1 cellular context compared by ENCODE assay signal in genomic region chr2:154855113-154855512, GRCh38.
TF ChIP-seq lines count a peak whose summit lies in the region.

No MANE protein-coding gene starts in this region.

TF ChIP-seq in HepG2, 621 proteins besides CTCF, POLR2A, EP300 and RAD21 (continued from another document):
- no peak for TF ChIP-seq GMEB1 (CRISPR knock-in tag; IDR thresholded peaks at IDR 0.05; ENCODE audit: borderline replicate concordance)
